ENCODE assay signal across 21 cellular contexts in the genomic region with DNA sequence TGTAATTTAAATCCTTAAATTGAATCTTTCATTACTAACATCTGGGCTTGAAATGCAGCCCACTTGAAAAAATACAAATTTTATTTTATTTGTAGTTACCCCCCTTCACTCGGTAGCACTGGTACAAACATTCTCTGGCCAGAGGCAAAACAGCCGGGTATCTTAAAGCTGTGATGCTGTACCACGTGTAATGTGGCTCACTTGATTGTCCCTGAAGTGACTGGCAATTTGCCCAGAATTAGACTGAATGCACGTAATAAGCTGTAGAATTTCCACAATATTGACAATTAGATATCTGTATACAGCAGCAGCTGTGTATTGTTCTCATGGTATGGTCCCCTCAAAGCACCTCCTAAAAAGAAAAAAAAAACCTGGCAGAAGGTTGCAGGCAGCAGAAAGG.
DNase-seq lines count a peak whose midpoint lies in the region; ATAC-seq, FAIRE-seq and TF ChIP-seq lines count a peak whose summit lies in the region.
"Had no signal": no experiment of that assay in that cellular context is flagged by ENCODE, and none has a peak within 500 bp of the region (broad histone marks: within the 10 kb centered on the region; RNA-seq: fewer than 3 reads in every experiment).

No MANE protein-coding gene starts in this region.

- no peaks in the 10 kb centered on the region for H3K27me3 ChIP-seq in cardiac muscle cell
- H3K27me3 ChIP-seq in body of pancreas, result no peaks in the 10 kb centered on the region
- H3K27me3 ChIP-seq in small intestine (ENCODE audit: control insufficient read depth in 2 of 2, insufficient read depth in 2 of 2, low read length in 2 of 2), result no peaks in the 10 kb centered on the region
- H3K27me3 ChIP-seq in colonic mucosa, result no peaks in the 10 kb centered on the region
- H3K27me3 ChIP-seq: foreskin keratinocyte, vagina had no signal

- no peak for TF ChIP-seq CTCF in cardiac muscle cell (IDR thresholded peaks at IDR 0.05; ENCODE audit: low read depth, low read length)
- TF ChIP-seq CTCF in body of pancreas (IDR thresholded peaks at IDR 0.05), result no peak
- TF ChIP-seq CTCF in colonic mucosa (IDR thresholded peaks at IDR 0.05), result no peak

- H3K9ac ChIP-seq in colonic mucosa (ENCODE audit: low read depth in 2 of 2, low read length in 2 of 2), result no peak overlapping the region

- ATAC-seq in Right ventricle myocardium inferior, result no peak
- no peak for ATAC-seq in body of pancreas
- ATAC-seq in HG03108 (IDR thresholded peaks at IDR 0.05; ENCODE audit: unreplicated experiment), result no peak
- ATAC-seq: CD8-positive, alpha-beta T cell; foreskin keratinocyte had no signal

- DNase-seq in cardiac muscle cell (ENCODE audit: low read depth in 1 of 2, low spot score in 1 of 2), result peak; percentile 11 to 64
- no peak for DNase-seq in Right ventricle myocardium inferior (ENCODE audit: missing footprints)
- peak; percentile 65 for DNase-seq in NCI-H2171 treated with DMSO at 0.1 percent for 48 hours (lab: John Stamatoyannopoulos, UW)
- peak; percentile 10 to 23 (median 14) for DNase-seq in body of pancreas
- DNase-seq in small intestine, result peak; percentile 88
- no peak for DNase-seq in RKO (ENCODE audit: low spot score)
- no peak for DNase-seq in colonic mucosa
- DNase-seq: activated CD4-positive, alpha-beta T cell treated with anti-CD3 and anti-CD28 coated beads for 1 hour; activated effector memory CD4-positive, alpha-beta T cell treated with anti-CD3 and anti-CD28 coated beads, Interleukin-2, amount 50 U/mL, for 16 hours; CD8-positive, alpha-beta T cell; cerebellar nuclear complex; foreskin keratinocyte; kidney glomerular epithelial cell; nephron progenitor cell; SIG-M5; stimulated activated CD4-positive, alpha-beta T cell treated with anti-CD3 and anti-CD28 coated beads, Interleukin-4, amount 100 ng/mL, for 24 hours had no signal

- no peak for FAIRE-seq in small intestine (lab: Jason Lieb, UNC)
- FAIRE-seq: H1 had no signal

- no peaks in the 10 kb centered on the region for H3K9me3 ChIP-seq in cardiac muscle cell (ENCODE audit: low read depth)
- H3K9me3 ChIP-seq in body of pancreas, result no peaks in the 10 kb centered on the region
- H3K9me3 ChIP-seq in small intestine (ENCODE audit: control insufficient read depth, low read depth), result no peaks in the 10 kb centered on the region
- no peaks in the 10 kb centered on the region for H3K9me3 ChIP-seq in colonic mucosa
- H3K9me3 ChIP-seq: prostate gland, vagina had no signal

- H3K4me1 ChIP-seq in cardiac muscle cell (ENCODE audit: low read depth) (peaks cover 25% of the 10 kb centered on the region), body of pancreas (no peaks in the 10 kb centered on the region), small intestine (ENCODE audit: control insufficient read depth in 2 of 2, insufficient read depth in 1 of 2, low read depth in 1 of 2, low read length in 1 of 2) (peaks cover 0 to 4% of the 10 kb centered on the region in 2 donors), colonic mucosa (no peaks in the 10 kb centered on the region)
- H3K4me1 ChIP-seq: foreskin keratinocyte, prostate gland, vagina had no signal

- H3K36me3 ChIP-seq in cardiac muscle cell (no peaks in the 10 kb centered on the region), body of pancreas (replicated peaks in 1 of 2; ENCODE audit: insufficient read depth in 1 of 2, low read depth in 2 of 2) (no peaks in the 10 kb centered on the region), small intestine (ENCODE audit: control insufficient read depth in 2 of 2, insufficient read depth in 2 of 2, low read length in 2 of 2) (no peaks in the 10 kb centered on the region), colonic mucosa (no peaks in the 10 kb centered on the region)
- H3K36me3 ChIP-seq: prostate gland, vagina had no signal

- 21 to 27% methylated on average over 4 of the region's 4 CpGs for WGBS in body of pancreas, 2 donors
- WGBS in small intestine, 3 donors, result 5 to 29% (median 22%) methylated on average over 4 of the region's 4 CpGs

- H3K27ac ChIP-seq in cardiac muscle cell (no peak overlapping the region), body of pancreas (no peak overlapping the region), small intestine (ENCODE audit: low read depth in 1 of 2, low read length in 1 of 2) (no peak overlapping the region), colonic mucosa (no peak overlapping the region)
- H3K27ac ChIP-seq: foreskin keratinocyte, prostate gland, skin epidermis, vagina had no signal

- TF ChIP-seq POLR2A in body of pancreas (IDR thresholded peaks at IDR 0.05), result no peak

- intact Hi-C loops in Right ventricle myocardium inferior (cut with DNase I) (no loop called here), body of pancreas (cut with DNase I) (no loop called here), colonic mucosa (cut with DNase I) (no loop called here)

- H3K4me3 ChIP-seq in cardiac muscle cell (no peak overlapping the region), body of pancreas (no peak overlapping the region), small intestine (ENCODE audit: low read depth in 1 of 2, low read length in 2 of 2) (no peak overlapping the region), colonic mucosa (no peak overlapping the region)
- H3K4me3 ChIP-seq: prostate gland, skin epidermis, vagina had no signal

Comparison
In these comparisons a context has a peak if more than half of its experiments do, and no peak if none do; other contexts are left out.
1. DNase-seq: peak in cardiac muscle cell (2 of 2), NCI-H2171 treated with DMSO at 0.1 percent for 48 hours (single experiment), body of pancreas (4 of 4) and small intestine (single experiment); none in Right ventricle myocardium inferior (single experiment), RKO (single experiment) and colonic mucosa (single experiment).